ENCODE assay signal across 9 cellular contexts in the genomic region with DNA sequence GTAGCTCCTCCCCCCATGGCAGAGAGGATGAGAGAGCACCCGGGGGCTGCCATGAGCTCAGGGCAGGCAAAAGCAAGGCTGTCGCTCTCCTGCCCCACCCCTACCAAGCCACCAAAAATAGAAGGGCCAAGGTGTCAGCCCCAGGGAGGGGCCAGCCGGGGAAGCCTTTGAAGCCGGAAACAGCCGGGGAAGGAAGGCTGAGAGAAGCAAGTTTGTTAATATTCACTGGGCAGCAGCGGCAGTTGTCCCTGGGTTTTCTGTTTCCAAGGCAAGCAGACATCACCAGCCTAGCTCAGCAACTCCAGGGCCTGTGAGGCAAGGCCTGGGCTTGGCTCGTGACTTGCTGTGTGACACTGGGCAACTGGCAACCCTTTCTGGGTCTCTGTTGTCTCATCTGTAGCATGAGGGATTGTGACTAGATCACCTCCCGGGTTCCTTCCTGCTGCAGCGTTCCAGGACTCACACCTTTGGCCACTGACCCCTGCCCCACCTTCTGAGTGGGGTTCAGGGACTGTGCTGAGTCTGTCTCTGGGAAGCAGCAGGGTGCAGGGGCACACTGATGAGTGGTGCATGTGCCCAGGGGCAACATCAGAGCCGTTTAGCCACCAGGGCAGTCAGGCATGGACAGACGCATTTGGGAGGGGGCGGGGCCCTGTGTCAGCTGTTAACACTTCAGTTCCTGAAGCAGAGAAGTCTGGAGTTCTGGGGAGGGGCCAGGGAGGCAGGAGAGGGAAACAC. TPM values are rescaled to one million over a fixed set of nuclear protein-coding genes. Genes with fewer than 3 reads are reported as not detected.
A peak's percentile ranks its signal among the peaks of the same experiment; 100 is the strongest.
DNase-seq lines count a peak whose midpoint lies in the region; ATAC-seq, FAIRE-seq and TF ChIP-seq lines count a peak whose summit lies in the region.
"Had no signal": no experiment of that assay in that cellular context is flagged by ENCODE, and none has a peak within 500 bp of the region (broad histone marks: within the 10 kb centered on the region; RNA-seq: fewer than 3 reads in every experiment).

No MANE protein-coding gene starts in this region.

- H3K9me3 ChIP-seq in spleen, result no peaks in the 10 kb centered on the region

- TF ChIP-seq POLR2A in GM12891 (IDR thresholded peaks at IDR 0.05; ENCODE audit: low read depth, low read length) (no peak), spleen (IDR thresholded peaks at IDR 0.05) (no peak)

- H3K4me1 ChIP-seq in spleen, result peaks cover 21 to 38% (median 31%) of the 10 kb centered on the region in 6 donors

- ATAC-seq in GM21737 (IDR thresholded peaks at IDR 0.05; ENCODE audit: unreplicated experiment) (peak; percentile 82), left cardiac atrium (peak; percentile 82 to 84)

- no peaks in the 10 kb centered on the region for H3K36me3 ChIP-seq in spleen

- no peak for TF ChIP-seq CTCF in spleen (IDR thresholded peaks at IDR 0.05 in 8 of 11, conservative IDR thresholded peaks at IDR 0.05 in 3 of 11)

- peak; percentile 90 for FAIRE-seq in GM12891 (lab: Jason Lieb, UNC)

- 3 to 7% (median 5%) methylated on average over 9 to 12 of the region's 12 CpGs for WGBS in spleen, 5 donors

- peak overlapping the region; percentile 14 to 93 (median 82) for H3K27ac ChIP-seq in spleen
- H3K27ac ChIP-seq: VCaP had no signal

- H3K4me3 ChIP-seq in spleen, result peak overlapping the region in 6 of 8 donors; percentile 12 to 67 (median 24)

- no peaks in the 10 kb centered on the region for H3K27me3 ChIP-seq in spleen (replicated peaks in 1 of 7)

- DNase-seq in GM12891 (ENCODE audit: insufficient read length, low spot score), result peak; percentile 77
- DNase-seq in NCI-H187 treated with DMSO at 0.1 percent for 48 hours (lab: John Stamatoyannopoulos, UW), result peak; percentile 31
- peak; percentile 42 for DNase-seq in activated T-cell treated with anti-CD3 and anti-CD28 coated beads for 4 hours
- DNase-seq in left cardiac atrium, result peak; percentile 45
- peak; percentile 93 for DNase-seq in spleen
- no peak for DNase-seq in AML-193 (lab: John Stamatoyannopoulos, UW)
- DNase-seq in HuH-7.5 (ENCODE audit: low spot score), result no peak

- intact Hi-C loops in left cardiac atrium (cut with DNase I), result no loop called here
- intact Hi-C loops in spleen (cut with DNase I; ENCODE audit: low total_unique reads), result no loop called here

TF ChIP-seq in GM12891, 5 proteins besides CTCF, POLR2A, EP300 and RAD21:
- TF ChIP-seq TAF1 (IDR thresholded peaks at IDR 0.05; ENCODE audit: low read depth, low read length), result no peak; the same call in 1 of the 2 replicates
- TF ChIP-seq POU2F2 (IDR thresholded peaks at IDR 0.05; ENCODE audit: low read depth, low read length), result no peak
- TF ChIP-seq PAX5 (IDR thresholded peaks at IDR 0.05; ENCODE audit: insufficient read depth, low read length, severe bottlenecking), result no peak
- TF ChIP-seq SPI1 (IDR thresholded peaks at IDR 0.05; ENCODE audit: low read depth, low read length), result no peak
- no peak for TF ChIP-seq POLR2AphosphoS5 (IDR thresholded peaks at IDR 0.05; ENCODE audit: low read depth, low read length)

RNA-seq across cellular contexts. Expression of gene SYNDIG1L, which starts 24.3 kb away (rescaled TPM):
- not detected for polyA plus RNA-seq in GM12891 (2012; ENCODE audit: low read depth, missing spikeins)
- total RNA-seq in left cardiac atrium (under 1 TPM in 1 of 2 donors, not detected in 1; 0.24 TPM), spleen (under 1 TPM in 6 of 7 donors, not detected in 1; 0.18 to 0.52 (median 0.25) TPM)
- under 1 TPM; 0.03 to 0.14 (median 0.13) TPM for polyA plus RNA-seq in spleen

RNA-seq across cellular contexts. Expression of gene VRTN, which starts 53.4 kb away (rescaled TPM):
- polyA plus RNA-seq in GM12891 (2012; ENCODE audit: low read depth, missing spikeins), result not detected
- total RNA-seq in left cardiac atrium, result not detected
- total RNA-seq in spleen, result not detected
- under 1 TPM; 0.07 to 0.21 (median 0.10) TPM for polyA plus RNA-seq in spleen

Comparison
In these comparisons a context has a peak if more than half of its experiments do, and no peak if none do; other contexts are left out.
1. DNase-seq: peak in GM12891 (single experiment), NCI-H187 treated with DMSO at 0.1 percent for 48 hours (single experiment), activated T-cell treated with anti-CD3 and anti-CD28 coated beads for 4 hours (single experiment), left cardiac atrium (single experiment) and spleen (single experiment); none in AML-193 (0 of 2) and HuH-7.5 (single experiment).